In the genomic region with DNA sequence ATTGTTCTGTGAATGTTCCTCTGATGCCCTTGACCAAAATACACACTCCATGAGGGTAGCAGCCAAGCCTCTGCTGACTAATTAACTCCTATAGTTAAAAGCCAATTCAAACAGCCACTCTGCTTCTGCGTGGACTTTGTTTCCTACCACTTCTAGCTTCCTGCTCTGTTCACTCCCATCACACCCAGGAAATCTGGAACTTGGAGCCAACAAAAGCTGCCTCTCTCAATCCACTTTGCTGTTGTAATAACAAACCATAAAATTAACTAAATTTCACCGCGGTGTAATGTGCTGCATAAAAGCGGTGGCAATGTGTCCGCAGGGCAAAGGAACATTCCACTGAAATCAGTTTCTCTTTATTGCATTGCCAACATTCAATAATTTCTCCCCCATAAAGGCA, we compare ENCODE assay signal across 25 cellular contexts.
"Had no signal": no experiment of that assay in that cellular context is flagged by ENCODE, and none has a peak within 500 bp of the region (broad histone marks: within the 10 kb centered on the region; RNA-seq: fewer than 3 reads in every experiment).

No MANE protein-coding gene starts in this region.

- H3K36me3 Mint-ChIP-seq: activated CD8-positive, alpha-beta memory T cell treated with anti-CD3 and anti-CD28 coated beads, Interleukin-2, amount 10 ng/mL, durations not matched to agents 7 days and 5 days; activated naive CD8-positive, alpha-beta T cell; brain had no signal

- FAIRE-seq: astrocyte, RCC 7860 had no signal

- DNase-seq: activated B cell treated with CpG ODN at 0.5 μM for 24 hours; activated CD4-positive, alpha-beta T cell treated with anti-CD3 and anti-CD28 coated beads for 1 hour; activated CD4-positive, alpha-beta T cell treated with anti-CD3 and anti-CD28 coated beads, Interleukin-2, amount 10 ng/mL, durations not matched to agents 24 days and 14 days; activated CD4-positive, alpha-beta T cell treated with anti-CD3 and anti-CD28 coated beads, Interleukin-2, amount 50 U/mL, for 48 hours; activated CD8-positive, alpha-beta memory T cell treated with anti-CD3 and anti-CD28 coated beads, Interleukin-2, amount 10 ng/mL, durations not matched to agents 7 days and 5 days; activated effector memory CD4-positive, alpha-beta T cell treated with anti-CD3 and anti-CD28 coated beads, Interleukin-2, amount 50 U/mL, for 16 hours; activated naive CD4-positive, alpha-beta T cell treated with Interleukin-2 at 50 U/mL for 16 hours; activated T-cell treated with anti-CD3 and anti-CD28 coated beads, Interleukin-2, amount 50 U/mL, for 24 hours; amygdala; KG1; MV-4-11; NCI-H1092 treated with DMSO at 0.1 percent for 48 hours; NCI-H1417 treated with DMSO at 0.1 percent for 48 hours; NCI-H1694 treated with DMSO at 0.1 percent for 48 hours; NCI-H2081 treated with DMSO at 0.1 percent for 48 hours; NCI-H446; NCI-H524; PC-3; SHP77 treated with DMSO at 0.1 percent for 48 hours had no signal

- H3K27me3 Mint-ChIP-seq: activated B cell treated with CpG ODN at 0.5 μM for 24 hours had no signal

- H3K4me1 Mint-ChIP-seq: activated B cell treated with CpG ODN at 0.5 μM for 24 hours; activated CD4-positive, alpha-beta T cell treated with anti-CD3 and anti-CD28 coated beads, Interleukin-2, amount 10 ng/mL, durations not matched to agents 24 days and 14 days; activated CD8-positive, alpha-beta memory T cell treated with anti-CD3 and anti-CD28 coated beads, Interleukin-2, amount 10 ng/mL, durations not matched to agents 7 days and 5 days; central memory CD8-positive, alpha-beta T cell had no signal

- ATAC-seq: activated CD8-positive, alpha-beta memory T cell treated with anti-CD3 and anti-CD28 coated beads, Interleukin-2, amount 10 ng/mL, durations not matched to agents 7 days and 5 days had no signal

- H3K4me3 Mint-ChIP-seq: activated B cell treated with CpG ODN at 0.5 μM for 24 hours; activated CD4-positive, alpha-beta T cell treated with anti-CD3 and anti-CD28 coated beads, Interleukin-2, amount 10 ng/mL, durations not matched to agents 24 days and 14 days; activated CD8-positive, alpha-beta memory T cell treated with anti-CD3 and anti-CD28 coated beads, Interleukin-2, amount 10 ng/mL, durations not matched to agents 7 days and 5 days; activated naive CD8-positive, alpha-beta T cell; activated T-cell treated with anti-CD3 and anti-CD28 coated beads, Interleukin-2, amount 50 U/mL, for 24 hours; brain; central memory CD8-positive, alpha-beta T cell; T-helper 1 cell treated with Interleukin-12 subunit alpha and Interleukin-12 subunit beta and Interleukin-4 antibody, amounts not matched to agents 30 μg/mL and 1 μg/mL, for 36 hours had no signal

- H3K9me3 Mint-ChIP-seq: activated B cell treated with CpG ODN at 0.5 μM for 24 hours; activated CD4-positive, alpha-beta T cell treated with anti-CD3 and anti-CD28 coated beads, Interleukin-2, amount 10 ng/mL, durations not matched to agents 24 days and 14 days; activated T-cell treated with anti-CD3 and anti-CD28 coated beads, Interleukin-2, amount 50 U/mL, for 24 hours; central memory CD8-positive, alpha-beta T cell; T-helper 1 cell treated with Interleukin-12 subunit alpha and Interleukin-12 subunit beta and Interleukin-4 antibody, amounts not matched to agents 30 μg/mL and 1 μg/mL, for 36 hours had no signal
